Comparison of ENCODE assay signal across 1 cellular context in genomic region chr22:31486951-31487350, GRCh38.
A peak's percentile ranks its signal among the peaks of the same experiment; 100 is the strongest.
TF ChIP-seq lines count a peak whose summit lies in the region.

No MANE protein-coding gene starts in this region.

TF ChIP-seq in IMR-90, 13 proteins besides CTCF, POLR2A, EP300 and RAD21:
- TF ChIP-seq SMC3 (IDR thresholded peaks at IDR 0.05; ENCODE audit: low read depth, low read length): no peak
- TF ChIP-seq MAFK (IDR thresholded peaks at IDR 0.05; ENCODE audit: low read depth, low read length): peak; percentile 71
